Comparison of ENCODE assay signal across 32 cellular contexts in the genomic region with DNA sequence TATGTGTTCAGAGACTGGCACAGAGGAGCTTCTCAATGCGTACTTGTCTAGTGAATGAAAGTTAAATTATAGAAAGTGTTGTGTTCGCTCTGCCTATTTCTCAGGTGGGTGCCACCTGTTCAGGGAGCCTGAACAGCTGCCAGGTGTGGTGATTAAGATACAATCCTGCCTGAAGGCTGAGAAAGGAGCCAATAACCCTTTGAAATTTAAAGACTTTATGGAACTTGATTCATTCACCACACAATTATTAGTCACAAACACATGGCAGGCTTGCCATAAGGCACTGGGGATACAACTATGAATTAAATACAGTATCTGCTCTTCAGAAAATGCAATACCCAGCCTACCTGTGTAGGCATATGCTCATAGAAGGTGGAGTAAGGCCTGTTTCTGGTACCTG.
DNase-seq lines count a peak whose midpoint lies in the region; ATAC-seq, FAIRE-seq and TF ChIP-seq lines count a peak whose summit lies in the region.
"Had no signal": no experiment of that assay in that cellular context is flagged by ENCODE, and none has a peak within 500 bp of the region (broad histone marks: within the 10 kb centered on the region; RNA-seq: fewer than 3 reads in every experiment).

No MANE protein-coding gene starts in this region.

- peak; percentile 40 for DNase-seq in MCF 10A (ENCODE audit: unreplicated experiment)
- DNase-seq in breast epithelium (ENCODE audit: low spot score in 2 of 2), result no peak
- DNase-seq in RWPE1 (ENCODE audit: low spot score), result peak; percentile 82
- peak; percentile 71 for DNase-seq in keratinocyte (ENCODE audit: low read depth, low spot score)
- no peak for DNase-seq in Peyer's patch
- DNase-seq: activated CD8-positive, alpha-beta T cell treated with anti-CD3 and anti-CD28 coated beads, Interleukin-2, amount 10 ng/mL, durations not matched to agents 7 days and 5 days; amniotic stem cell; hypothalamus; KG1; left colon; MG63; NCI-H524 treated with DMSO at 0.1 percent for 48 hours; nephron progenitor cell; SIG-M5; stimulated activated CD4-positive, alpha-beta T cell treated with anti-CD3 and anti-CD28 coated beads, Interleukin-1b, Interleukin-23, amount 100 ng/mL, for 48 hours; stimulated activated naive CD4-positive, alpha-beta T cell treated with Interleukin-2 at 50 U/mL for 16 hours had no signal

- H3K79me2 ChIP-seq in keratinocyte (ENCODE audit: control insufficient read depth, insufficient read depth, low read length), result no peaks in the 10 kb centered on the region

- peaks cover 36% of the 10 kb centered on the region for H3K4me1 Mint-ChIP-seq in MCF 10A (ENCODE audit: insufficient read depth, unreplicated experiment)
- H3K4me1 Mint-ChIP-seq: activated naive CD4-positive, alpha-beta T cell treated with anti-CD3 and anti-CD28 coated beads, Interleukin-2, amount 50 U/mL, for 24 hours; brain; CD14-positive monocyte; memory B cell; nephron progenitor cell had no signal

- ATAC-seq in HG03469 (IDR thresholded peaks at IDR 0.05; ENCODE audit: unreplicated experiment), result no peak
- ATAC-seq in GM19351 (IDR thresholded peaks at IDR 0.05; ENCODE audit: unreplicated experiment), result no peak
- ATAC-seq in GM21723 (IDR thresholded peaks at IDR 0.05; ENCODE audit: unreplicated experiment), result no peak
- ATAC-seq: activated CD8-positive, alpha-beta T cell treated with anti-CD3 and anti-CD28 coated beads, Interleukin-2, amount 10 ng/mL, durations not matched to agents 7 days and 5 days; left colon; Panc1 had no signal

- no peak overlapping the region for H3K4me3 Mint-ChIP-seq in MCF 10A (ENCODE audit: unreplicated experiment)
- H3K4me3 Mint-ChIP-seq: activated CD8-positive, alpha-beta T cell treated with anti-CD3 and anti-CD28 coated beads, Interleukin-2, amount 10 ng/mL, durations not matched to agents 7 days and 5 days; activated naive CD4-positive, alpha-beta T cell treated with anti-CD3 and anti-CD28 coated beads, Interleukin-2, amount 50 U/mL, for 24 hours; brain; CD14-positive monocyte; memory B cell; nephron progenitor cell; T-helper 2 cell treated with Interferon-gamma antibody and Interleukin-4, amounts not matched to agents 5 μg/mL and 100 μg/mL, for 36 hours had no signal

- H3K36me3 ChIP-seq in breast epithelium (no peaks in the 10 kb centered on the region), keratinocyte (ENCODE audit: control insufficient read depth in 2 of 2, extremely low read depth in 1 of 2, insufficient read depth in 2 of 2, low read length in 2 of 2) (no peaks in the 10 kb centered on the region), Peyer's patch (no peaks in the 10 kb centered on the region)
- H3K36me3 ChIP-seq: MG63, suprapubic skin had no signal

- peaks cover 3% of the 10 kb centered on the region for H3K9me1 ChIP-seq in keratinocyte (ENCODE audit: control insufficient read depth, extremely low read depth, insufficient read depth, low read length)

- TF ChIP-seq CTCF in MCF 10A (IDR thresholded peaks at IDR 0.05; ENCODE audit: unreplicated experiment), result no peak
- no peak for TF ChIP-seq CTCF in breast epithelium (IDR thresholded peaks at IDR 0.05)
- TF ChIP-seq CTCF in RWPE1 (conservative IDR thresholded peaks at IDR 0.05; ENCODE audit: low read depth), result no peak
- TF ChIP-seq CTCF in keratinocyte (optimal IDR thresholded peaks at IDR 0.05 in 1 of 3, IDR thresholded peaks at IDR 0.05 in 1 of 3, conservative IDR thresholded peaks at IDR 0.05 in 1 of 3; ENCODE audit: extremely low read depth in 1 of 3, insufficient read depth in 2 of 3, low read length in 3 of 3), result no peak
- TF ChIP-seq CTCF in Peyer's patch (IDR thresholded peaks at IDR 0.05), result no peak

- CTCF ChIA-PET in MCF 10A (lab: Yijun Ruan, JAX), result interaction anchor here (0.6 to 1.4 kb wide), 7 partner anchors 9 to 199 kb away, joined by 3 to 5 read pairs (median 3); no protein-coding TSS in a partner anchor
- CTCF ChIA-PET in RWPE1 (lab: Yijun Ruan, JAX), result interaction anchor here (0.6 to 1.5 kb wide), 2 partner anchors 51 to 52 kb away, joined by 3 to 7 read pairs; no protein-coding TSS in a partner anchor

- H3K27ac Mint-ChIP-seq in MCF 10A (ENCODE audit: low read depth, unreplicated experiment), result no peak overlapping the region
- H3K27ac Mint-ChIP-seq: activated CD8-positive, alpha-beta T cell treated with anti-CD3 and anti-CD28 coated beads, Interleukin-2, amount 10 ng/mL, durations not matched to agents 7 days and 5 days; activated naive CD4-positive, alpha-beta T cell treated with anti-CD3 and anti-CD28 coated beads, Interleukin-2, amount 50 U/mL, for 24 hours; activated T-helper 2 cell treated with anti-CD3 and anti-CD28 coated beads, Interferon-gamma antibody, Interleukin-2, Interleukin-4, amounts not matched to agents 10 μg/mL and 5 μg/mL and 100 μg/mL, durations not matched to agents 14 hours and 24 hours and 36 hours; memory B cell; nephron progenitor cell; T-helper 2 cell treated with Interferon-gamma antibody and Interleukin-4, amounts not matched to agents 5 μg/mL and 100 μg/mL, for 36 hours had no signal

- dilution Hi-C loops in keratinocyte (cut with MboI; ENCODE audit: extremely low pct_ligation_motif_present, low sequenced_read_pairs), result no loop called here

- peak overlapping the region; percentile 46 for H3K4me2 ChIP-seq in keratinocyte (ENCODE audit: control insufficient read depth, extremely low read depth, insufficient read depth, low read depth, low read length)
- H3K4me2 ChIP-seq: smooth muscle cell had no signal

- H3K27me3 Mint-ChIP-seq in MCF 10A (ENCODE audit: insufficient read depth, unreplicated experiment), result no peaks in the 10 kb centered on the region
- H3K27me3 Mint-ChIP-seq: activated naive CD4-positive, alpha-beta T cell treated with anti-CD3 and anti-CD28 coated beads, Interleukin-2, amount 50 U/mL, for 24 hours; memory B cell had no signal

- H3K27ac ChIP-seq in breast epithelium (no peak overlapping the region), RWPE1 (no peak overlapping the region), keratinocyte (ENCODE audit: control insufficient read depth, insufficient read depth, low read length) (peak overlapping the region; percentile 76), Peyer's patch (no peak overlapping the region)
- H3K27ac ChIP-seq: HL-60, suprapubic skin had no signal

- H3K36me3 Mint-ChIP-seq in MCF 10A (ENCODE audit: insufficient read depth, unreplicated experiment), result no peaks in the 10 kb centered on the region
- H3K36me3 Mint-ChIP-seq: activated naive CD4-positive, alpha-beta T cell treated with anti-CD3 and anti-CD28 coated beads, Interleukin-2, amount 50 U/mL, for 24 hours; brain; CD14-positive monocyte; memory B cell had no signal

- TF ChIP-seq POLR2A in breast epithelium (IDR thresholded peaks at IDR 0.05) (no peak), Peyer's patch (IDR thresholded peaks at IDR 0.05) (no peak)

- H3K4me3 ChIP-seq in breast epithelium, result no peak overlapping the region
- no peak overlapping the region for H3K4me3 ChIP-seq in keratinocyte (ENCODE audit: control insufficient read depth in 2 of 3, extremely low read depth in 1 of 3, insufficient read depth in 2 of 3, low read depth in 1 of 3, low read length in 3 of 3)
- no peak overlapping the region for H3K4me3 ChIP-seq in Peyer's patch
- H3K4me3 ChIP-seq: MG63, smooth muscle cell, suprapubic skin had no signal

- intact Hi-C loops in MCF 10A (cut with micrococcal nuclease) (no loop called here), breast epithelium (cut with DNase I; ENCODE audit: low total_unique reads) (no loop called here)

- BruUV-seq in MCF 10A (replicated peaks; lab: Mats Ljungman, UMichigan), result no TSS peak

- H3K4me1 ChIP-seq in breast epithelium (no peaks in the 10 kb centered on the region), keratinocyte (ENCODE audit: control insufficient read depth, extremely low read depth, insufficient read depth, low read length) (peaks cover 68% of the 10 kb centered on the region), Peyer's patch (no peaks in the 10 kb centered on the region)

- H3K27me3 ChIP-seq in breast epithelium, result no peaks in the 10 kb centered on the region
- no peaks in the 10 kb centered on the region for H3K27me3 ChIP-seq in keratinocyte (ENCODE audit: control insufficient read depth, extremely low read depth, insufficient read depth, low read length)
- no peaks in the 10 kb centered on the region for H3K27me3 ChIP-seq in Peyer's patch
- H3K27me3 ChIP-seq: MG63, suprapubic skin had no signal

- peaks cover 0 to 7% of the 10 kb centered on the region in 2 donors for H3K9me3 ChIP-seq in breast epithelium
- no peaks in the 10 kb centered on the region for H3K9me3 ChIP-seq in keratinocyte (ENCODE audit: control insufficient read depth, low read depth, low read length)
- no peaks in the 10 kb centered on the region for H3K9me3 ChIP-seq in Peyer's patch
- H3K9me3 ChIP-seq: MG63, suprapubic skin had no signal

- H4K20me1 ChIP-seq in keratinocyte (ENCODE audit: control insufficient read depth, extremely low read depth, insufficient read depth, low read length), result no peaks in the 10 kb centered on the region

- no peaks in the 10 kb centered on the region for H3K9me3 Mint-ChIP-seq in MCF 10A (ENCODE audit: unreplicated experiment)
- H3K9me3 Mint-ChIP-seq: activated naive CD4-positive, alpha-beta T cell treated with anti-CD3 and anti-CD28 coated beads, Interleukin-2, amount 50 U/mL, for 24 hours; activated T-helper 2 cell treated with anti-CD3 and anti-CD28 coated beads, Interferon-gamma antibody, Interleukin-2, Interleukin-4, amounts not matched to agents 10 μg/mL and 5 μg/mL and 100 μg/mL, durations not matched to agents 14 hours and 24 hours and 36 hours; memory B cell; T-helper 2 cell treated with Interferon-gamma antibody and Interleukin-4, amounts not matched to agents 5 μg/mL and 100 μg/mL, for 36 hours had no signal

- POLR2A ChIA-PET in MCF 10A (lab: Yijun Ruan, JAX), result interaction anchor here (1.1 kb wide), 1 partner anchor 31 kb away, joined by 6 read pairs; no protein-coding TSS in a partner anchor
- POLR2A ChIA-PET in RWPE1 (lab: Yijun Ruan, JAX; ENCODE audit: low non-redundant PET), result no interaction called here

- peak overlapping the region; percentile 17 for H3K9ac ChIP-seq in keratinocyte (ENCODE audit: control insufficient read depth, extremely low read depth, insufficient read depth, low read length)

- FAIRE-seq in keratinocyte (lab: Jason Lieb, UNC), result peak; percentile 97
- FAIRE-seq: endometrium, GM19239, H54 had no signal

- no peak overlapping the region for H2AFZ ChIP-seq in keratinocyte (ENCODE audit: control insufficient read depth, low read length)

Comparison
In these comparisons a context has a peak if more than half of its experiments do, and no peak if none do; other contexts are left out.
1. DNase-seq: peak in MCF 10A (single experiment), RWPE1 (single experiment) and keratinocyte (single experiment); none in breast epithelium (0 of 2) and Peyer's patch (0 of 3).